27 cellular contexts compared by ENCODE assay signal in the genomic region with DNA sequence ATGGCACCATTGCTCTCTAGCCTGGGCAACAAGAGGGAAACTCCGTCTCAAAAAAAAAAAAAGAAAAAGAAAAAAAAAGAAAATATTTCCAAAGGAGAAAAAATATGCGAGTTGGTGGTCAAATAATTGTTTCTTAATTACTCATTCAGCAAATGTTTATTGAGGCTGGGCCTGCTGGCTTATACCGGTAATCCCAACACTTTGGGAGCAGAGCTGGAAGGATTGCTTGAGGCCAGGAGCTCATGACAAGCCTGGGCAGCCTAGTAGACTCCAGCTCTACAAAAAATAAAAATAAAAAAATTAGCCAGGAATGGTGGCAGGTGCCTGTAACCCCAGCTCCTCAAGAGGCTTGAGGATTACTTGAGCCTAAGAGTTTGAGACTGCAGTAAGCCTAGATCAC.
"Had no signal": no experiment of that assay in that cellular context is flagged by ENCODE, and none has a peak within 500 bp of the region (broad histone marks: within the 10 kb centered on the region; RNA-seq: fewer than 3 reads in every experiment).

No MANE protein-coding gene starts in this region.

- H3K4me3 ChIP-seq: cardiac muscle cell, coronary artery, dorsolateral prefrontal cortex, ovary, right lobe of liver, testis, transverse colon had no signal

- FAIRE-seq: keratinocyte, urothelium cell line had no signal

- ATAC-seq: activated T-cell treated with anti-CD3 and anti-CD28 coated beads, Interleukin-2, amount 50 U/mL, for 4 hours; activated T-helper 17 cell treated with anti-CD3 and anti-CD28 coated beads, Interleukin-2, amount 50 U/mL, for 72 hours; left cardiac atrium; left ventricle myocardium superior; right lobe of liver; T-helper 17 cell had no signal

- H3K36me3 ChIP-seq: cardiac muscle cell, neutrophil, ovary, right lobe of liver, transverse colon had no signal

- H3K27ac ChIP-seq: cardiac muscle cell, coronary artery, dorsolateral prefrontal cortex, neutrophil, ovary, right lobe of liver, testis, transverse colon had no signal

- DNase-seq: activated CD4-positive, alpha-beta memory T cell treated with anti-CD3 and anti-CD28 coated beads, Interleukin-2, amount 10 ng/mL, durations not matched to agents 7 days and 5 days; activated CD4-positive, alpha-beta T cell treated with anti-CD3 and anti-CD28 coated beads, Interleukin-2, amount 10 ng/mL, durations not matched to agents 24 days and 14 days; activated CD4-positive, CD25-positive, alpha-beta regulatory T cell treated with anti-CD3 and anti-CD28 coated beads, Interleukin-2, amount 50 U/mL, for 72 hours; activated CD8-positive, alpha-beta memory T cell treated with anti-CD3 and anti-CD28 coated beads, Interleukin-2, amount 50 U/mL, for 48 hours; activated gamma-delta T cell treated with Interleukin-2 at 50 U/mL for 16 hours; activated naive CD4-positive, alpha-beta T cell treated with anti-CD3 and anti-CD28 coated beads, Interleukin-2, amount 50 U/mL, for 16 hours; activated T-cell treated with anti-CD3 and anti-CD28 coated beads, Interleukin-2, amount 50 U/mL, for 4 hours; dorsolateral prefrontal cortex; effector memory CD4-positive, alpha-beta T cell; erythroblast; head of caudate nucleus; hippocampal formation; left cardiac atrium; left ventricle myocardium superior; ovary; right lobe of liver; stimulated activated CD4-positive, alpha-beta T cell treated with anti-CD3 and anti-CD28 coated beads, Interleukin-2, amount 100 ng/mL, for 48 hours; stimulated activated naive CD4-positive, alpha-beta T cell treated with Interleukin-2 at 50 U/mL for 16 hours; T-helper 17 cell; testis; transverse colon had no signal

- H3K27me3 ChIP-seq: cardiac muscle cell, neutrophil, ovary, right lobe of liver, testis, transverse colon had no signal

- H3K4me1 ChIP-seq: testis had no signal

- H3K9me3 ChIP-seq: neutrophil, ovary, right lobe of liver, testis, transverse colon had no signal
